19 cellular contexts compared by ENCODE assay signal in genomic region chrX:18548996-18549395, GRCh38.
DNase-seq lines count a peak whose midpoint lies in the region; ATAC-seq, FAIRE-seq and TF ChIP-seq lines count a peak whose summit lies in the region.
"Had no signal": no experiment of that assay in that cellular context is flagged by ENCODE, and none has a peak within 500 bp of the region (broad histone marks: within the 10 kb centered on the region; RNA-seq: fewer than 3 reads in every experiment).

No MANE protein-coding gene starts in this region.

- H3K4me3 Mint-ChIP-seq in MCF 10A (ENCODE audit: unreplicated experiment): no peak overlapping the region
- H3K4me3 Mint-ChIP-seq in T-helper 2 cell treated with Interferon-gamma antibody and Interleukin-4, amounts not matched to agents 5 μg/mL and 100 μg/mL, for 36 hours: no peak overlapping the region
- H3K4me3 Mint-ChIP-seq: CD14-positive monocyte; CD4-positive, alpha-beta memory T cell had no signal

- TF ChIP-seq POLR2A in breast epithelium (IDR thresholded peaks at IDR 0.05) (no peak), GM18505 (IDR thresholded peaks at IDR 0.05; ENCODE audit: borderline replicate concordance, extremely low read depth, insufficient read depth, insufficient read length) (no peak)

- H4K20me1 ChIP-seq in osteoblast (ENCODE audit: insufficient read depth, low read length): peaks cover 5% of the 10 kb centered on the region
- H4K20me1 ChIP-seq: BLaER1 had no signal

- H3K27me3 Mint-ChIP-seq in MCF 10A (ENCODE audit: insufficient read depth, unreplicated experiment): no peaks in the 10 kb centered on the region
- no peaks in the 10 kb centered on the region for H3K27me3 Mint-ChIP-seq in T-helper 2 cell treated with Interferon-gamma antibody and Interleukin-4, amounts not matched to agents 5 μg/mL and 100 μg/mL, for 36 hours (ENCODE audit: low read depth)
- H3K27me3 Mint-ChIP-seq: CD4-positive, alpha-beta memory T cell had no signal

- intact Hi-C loops in MCF 10A (cut with micrococcal nuclease) (no loop called here), breast epithelium (cut with DNase I; ENCODE audit: low total_unique reads) (no loop called here)

- H3K27me3 ChIP-seq in breast epithelium (peaks cover 0 to 9% of the 10 kb centered on the region in 2 donors), bronchial epithelial cell (ENCODE audit: control insufficient read depth, insufficient read depth, low read length) (no peaks in the 10 kb centered on the region), osteoblast (ENCODE audit: insufficient read depth, low read length) (no peaks in the 10 kb centered on the region)

- H3K4me3 ChIP-seq in breast epithelium (no peak overlapping the region), bronchial epithelial cell (ENCODE audit: low read depth, low read length) (no peak overlapping the region), osteoblast (ENCODE audit: insufficient read depth, low read length) (no peak overlapping the region)
- H3K4me3 ChIP-seq: A549, BLaER1, GM12878 had no signal

- H2AFZ ChIP-seq in osteoblast (ENCODE audit: low read length): no peak overlapping the region

- H3K4me1 Mint-ChIP-seq in MCF 10A (ENCODE audit: insufficient read depth, unreplicated experiment): no peaks in the 10 kb centered on the region
- H3K4me1 Mint-ChIP-seq in T-helper 2 cell treated with Interferon-gamma antibody and Interleukin-4, amounts not matched to agents 5 μg/mL and 100 μg/mL, for 36 hours (ENCODE audit: low read depth): no peaks in the 10 kb centered on the region
- H3K4me1 Mint-ChIP-seq: CD4-positive, alpha-beta memory T cell had no signal

- H3K9me3 ChIP-seq in breast epithelium: no peaks in the 10 kb centered on the region
- H3K9me3 ChIP-seq in osteoblast (ENCODE audit: low read depth, low read length): no peaks in the 10 kb centered on the region
- H3K9me3 ChIP-seq: A549, BLaER1 had no signal

- no peak overlapping the region for H3K4me2 ChIP-seq in osteoblast (ENCODE audit: insufficient read depth, low read length)
- H3K4me2 ChIP-seq: A549, BLaER1 had no signal

- H3K36me3 Mint-ChIP-seq in MCF 10A (ENCODE audit: insufficient read depth, unreplicated experiment): no peaks in the 10 kb centered on the region
- no peaks in the 10 kb centered on the region for H3K36me3 Mint-ChIP-seq in T-helper 2 cell treated with Interferon-gamma antibody and Interleukin-4, amounts not matched to agents 5 μg/mL and 100 μg/mL, for 36 hours (ENCODE audit: low read depth)
- H3K36me3 Mint-ChIP-seq: CD14-positive monocyte; CD4-positive, alpha-beta memory T cell had no signal

- H3K36me3 ChIP-seq in breast epithelium (no peaks in the 10 kb centered on the region), bronchial epithelial cell (ENCODE audit: control insufficient read depth, insufficient read depth, low read length) (no peaks in the 10 kb centered on the region), osteoblast (ENCODE audit: insufficient read depth, low read length) (no peaks in the 10 kb centered on the region)
- H3K36me3 ChIP-seq: BLaER1 had no signal

- ATAC-seq in esophagus mucosa: peak; percentile 43
- ATAC-seq in GM18505 (IDR thresholded peaks at IDR 0.05; ENCODE audit: unreplicated experiment): no peak
- ATAC-seq: A549, GM12878 had no signal

- TF ChIP-seq CTCF in MCF 10A (IDR thresholded peaks at IDR 0.05; ENCODE audit: unreplicated experiment) (no peak), breast epithelium (IDR thresholded peaks at IDR 0.05) (no peak), bronchial epithelial cell (IDR thresholded peaks at IDR 0.05; ENCODE audit: insufficient read depth, low read length, severe bottlenecking) (no peak), osteoblast (IDR thresholded peaks at IDR 0.05; ENCODE audit: extremely low read depth, low read depth, low read length) (no peak)

- CTCF ChIA-PET in MCF 10A (lab: Yijun Ruan, JAX): no interaction called here

- peak; percentile 8 for DNase-seq in MCF 10A (ENCODE audit: unreplicated experiment)
- DNase-seq in breast epithelium (ENCODE audit: low spot score in 2 of 2): no peak
- peak; percentile 71 for DNase-seq in bronchial epithelial cell (ENCODE audit: low read depth)
- peak; percentile 11 for DNase-seq in osteoblast (ENCODE audit: insufficient read length, low spot score, missing footprints)
- no peak for DNase-seq in NCI-H1092 (lab: John Stamatoyannopoulos, UW)
- no peak for DNase-seq in T-helper 2 cell treated with Interferon-gamma antibody and Interleukin-4, amounts not matched to agents 5 μg/mL and 100 μg/mL, for 36 hours (ENCODE audit: low spot score)
- DNase-seq: CD4-positive, alpha-beta memory T cell; DMS79 treated with DMSO at 0.1 percent for 48 hours; HCEC 1CT had no signal

- H3K27ac Mint-ChIP-seq in MCF 10A (ENCODE audit: low read depth, unreplicated experiment): no peak overlapping the region
- no peak overlapping the region for H3K27ac Mint-ChIP-seq in T-helper 2 cell treated with Interferon-gamma antibody and Interleukin-4, amounts not matched to agents 5 μg/mL and 100 μg/mL, for 36 hours
- H3K27ac Mint-ChIP-seq: CD14-positive monocyte; CD4-positive, alpha-beta memory T cell had no signal

- no peaks in the 10 kb centered on the region for H3K79me2 ChIP-seq in osteoblast (ENCODE audit: insufficient read depth, low read length)

- H3K4me1 ChIP-seq in breast epithelium (no peaks in the 10 kb centered on the region), osteoblast (ENCODE audit: insufficient read depth, low read length) (no peaks in the 10 kb centered on the region)
- H3K4me1 ChIP-seq: BLaER1 had no signal

- POLR2A ChIA-PET in MCF 10A (lab: Yijun Ruan, JAX): no interaction called here

- H3K27ac ChIP-seq in breast epithelium: no peak overlapping the region
- H3K27ac ChIP-seq in osteoblast (ENCODE audit: low read depth, low read length): no peak overlapping the region
- H3K27ac ChIP-seq: 22Rv1, A549, BLaER1, HL-60 had no signal

- no TSS peak for BruUV-seq in MCF 10A (replicated peaks; lab: Mats Ljungman, UMichigan)

- H3K9me3 Mint-ChIP-seq in MCF 10A (ENCODE audit: unreplicated experiment): peaks cover 13% of the 10 kb centered on the region
- H3K9me3 Mint-ChIP-seq in T-helper 2 cell treated with Interferon-gamma antibody and Interleukin-4, amounts not matched to agents 5 μg/mL and 100 μg/mL, for 36 hours: no peaks in the 10 kb centered on the region

- no peak for FAIRE-seq in bronchial epithelial cell (lab: Jason Lieb, UNC)
- FAIRE-seq: GM12878, GM19239, H54 had no signal

Comparison
In these comparisons a context has a peak if more than half of its experiments do, and no peak if none do; other contexts are left out.
1. DNase-seq: peak in MCF 10A (single experiment), bronchial epithelial cell (single experiment) and osteoblast (single experiment); none in breast epithelium (0 of 2), NCI-H1092 (single experiment) and T-helper 2 cell treated with Interferon-gamma antibody and Interleukin-4, amounts not matched to agents 5 μg/mL and 100 μg/mL, for 36 hours (single experiment).